Comparison of ENCODE assay signal across 17 cellular contexts in the genomic region with DNA sequence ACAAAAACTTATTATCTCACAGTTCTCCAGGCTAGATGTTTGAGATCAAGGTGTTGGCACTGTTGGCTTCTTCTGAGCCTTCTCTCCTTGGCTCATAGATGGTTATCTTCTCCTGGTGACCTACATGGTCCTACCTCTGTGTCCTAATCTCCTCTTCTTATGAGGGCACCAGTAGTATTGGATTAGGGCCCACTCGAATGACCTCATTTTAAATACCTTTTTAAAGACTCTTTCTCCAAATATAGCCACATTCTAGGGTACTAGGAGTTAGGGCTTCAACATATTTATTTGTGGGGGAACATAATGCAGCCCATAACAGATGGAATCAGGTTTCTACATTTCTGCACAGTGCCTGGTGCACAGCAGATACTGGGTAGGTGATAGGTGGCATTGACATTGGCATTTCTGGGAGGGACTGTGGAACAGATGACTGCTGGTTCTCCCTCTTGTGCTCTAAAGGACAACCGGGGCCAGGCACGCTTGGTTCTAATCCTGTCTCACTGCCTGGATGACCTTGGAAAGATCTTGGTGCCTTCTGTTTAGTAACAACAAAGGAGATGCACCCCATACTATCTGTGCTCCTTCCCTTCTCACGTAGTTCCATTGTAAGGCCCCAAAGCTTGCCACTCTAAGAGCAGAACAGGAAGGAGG.
"Had no signal": no experiment of that assay in that cellular context is flagged by ENCODE, and none has a peak within 500 bp of the region (broad histone marks: within the 10 kb centered on the region; RNA-seq: fewer than 3 reads in every experiment).

No MANE protein-coding gene starts in this region.

- H3K9me3 ChIP-seq: esophagus squamous epithelium, prostate gland, suprapubic skin, upper lobe of right lung had no signal

- H3K4me3 ChIP-seq: coronary artery, esophagus squamous epithelium, prostate gland, suprapubic skin, upper lobe of right lung had no signal

- H3K27ac Mint-ChIP-seq: activated CD4-positive, alpha-beta memory T cell treated with anti-CD3 and anti-CD28 coated beads for 36 hours; activated CD4-positive, alpha-beta T cell treated with anti-CD3 and anti-CD28 coated beads for 36 hours; activated naive CD4-positive, alpha-beta T cell treated with anti-CD3 and anti-CD28 coated beads, Interleukin-2, amount 10 ng/mL, durations not matched to agents 7 days and 5 days; activated T-cell treated with anti-CD3 and anti-CD28 coated beads, Interleukin-2, amount 50 U/mL, for 24 hours; immature natural killer cell; natural killer cell had no signal

- H3K36me3 Mint-ChIP-seq: activated CD4-positive, alpha-beta memory T cell treated with anti-CD3 and anti-CD28 coated beads for 36 hours; activated naive CD4-positive, alpha-beta T cell treated with anti-CD3 and anti-CD28 coated beads, Interleukin-2, amount 10 ng/mL, durations not matched to agents 7 days and 5 days; immature natural killer cell; natural killer cell had no signal

- H3K4me3 Mint-ChIP-seq: activated CD4-positive, alpha-beta memory T cell treated with anti-CD3 and anti-CD28 coated beads for 36 hours; activated CD4-positive, alpha-beta T cell treated with anti-CD3 and anti-CD28 coated beads for 36 hours; activated naive CD4-positive, alpha-beta T cell treated with anti-CD3 and anti-CD28 coated beads, Interleukin-2, amount 10 ng/mL, durations not matched to agents 7 days and 5 days; activated T-cell treated with anti-CD3 and anti-CD28 coated beads, Interleukin-2, amount 50 U/mL, for 24 hours; immature natural killer cell; natural killer cell had no signal

- H3K4me1 Mint-ChIP-seq: activated CD4-positive, alpha-beta T cell treated with anti-CD3 and anti-CD28 coated beads for 36 hours; activated naive CD4-positive, alpha-beta T cell treated with anti-CD3 and anti-CD28 coated beads, Interleukin-2, amount 10 ng/mL, durations not matched to agents 7 days and 5 days; immature natural killer cell; natural killer cell had no signal

- DNase-seq: activated CD4-positive, alpha-beta memory T cell treated with anti-CD3 and anti-CD28 coated beads for 36 hours; activated CD4-positive, alpha-beta T cell treated with anti-CD3 and anti-CD28 coated beads for 36 hours; activated naive CD4-positive, alpha-beta T cell treated with anti-CD3 and anti-CD28 coated beads, Interleukin-2, amount 10 ng/mL, durations not matched to agents 7 days and 5 days; activated T-cell treated with anti-CD3 and anti-CD28 coated beads, Interleukin-2, amount 50 U/mL, for 24 hours; effector CD4-positive, alpha-beta T cell; esophagus squamous epithelium; glutamatergic neuron; immature natural killer cell; natural killer cell; stimulated activated naive CD8-positive, alpha-beta T cell treated with anti-CD3 and anti-CD28 coated beads, Interleukin-15, Interleukin-2, amounts not matched to agents 100 U/mL and 50 U/mL, for 24 hours; upper lobe of right lung had no signal

- H3K9me3 Mint-ChIP-seq: activated CD4-positive, alpha-beta memory T cell treated with anti-CD3 and anti-CD28 coated beads for 36 hours; activated naive CD4-positive, alpha-beta T cell treated with anti-CD3 and anti-CD28 coated beads, Interleukin-2, amount 10 ng/mL, durations not matched to agents 7 days and 5 days; activated T-cell treated with anti-CD3 and anti-CD28 coated beads, Interleukin-2, amount 50 U/mL, for 24 hours; natural killer cell had no signal

- FAIRE-seq: astrocyte had no signal

- H3K27ac ChIP-seq: coronary artery, prostate gland, suprapubic skin, upper lobe of right lung, VCaP had no signal

- H3K27me3 Mint-ChIP-seq: activated CD4-positive, alpha-beta memory T cell treated with anti-CD3 and anti-CD28 coated beads for 36 hours; activated CD4-positive, alpha-beta T cell treated with anti-CD3 and anti-CD28 coated beads for 36 hours; activated naive CD4-positive, alpha-beta T cell treated with anti-CD3 and anti-CD28 coated beads, Interleukin-2, amount 10 ng/mL, durations not matched to agents 7 days and 5 days; activated T-cell treated with anti-CD3 and anti-CD28 coated beads, Interleukin-2, amount 50 U/mL, for 24 hours had no signal

- H3K36me3 ChIP-seq: esophagus squamous epithelium, prostate gland, suprapubic skin, upper lobe of right lung had no signal

- ATAC-seq: activated CD4-positive, alpha-beta T cell treated with anti-CD3 and anti-CD28 coated beads for 36 hours; natural killer cell; sciatic nerve; stimulated activated naive CD8-positive, alpha-beta T cell treated with anti-CD3 and anti-CD28 coated beads, Interleukin-15, Interleukin-2, amounts not matched to agents 100 U/mL and 50 U/mL, for 24 hours; upper lobe of right lung had no signal

- H3K4me1 ChIP-seq: prostate gland, upper lobe of right lung had no signal

- H3K27me3 ChIP-seq: esophagus squamous epithelium, suprapubic skin, upper lobe of right lung had no signal
